Comparison of ENCODE assay signal across 9 cellular contexts in genomic region chrX:13014111-13015094, GRCh38. TPM values are rescaled to one million over a fixed set of nuclear protein-coding genes. Genes with fewer than 3 reads are reported as not detected.
DNase-seq lines count a peak whose midpoint lies in the region; ATAC-seq and TF ChIP-seq lines count a peak whose summit lies in the region.
"Had no signal": no experiment of that assay in that cellular context is flagged by ENCODE, and none has a peak within 500 bp of the region (broad histone marks: within the 10 kb centered on the region; RNA-seq: fewer than 3 reads in every experiment).

No MANE protein-coding gene starts in this region.

- H3K36me3 ChIP-seq in DND-41 (ENCODE audit: insufficient read depth, low read length) (no peaks in the 10 kb centered on the region), A673 (ENCODE audit: insufficient read depth, low read length, poor library complexity, severe bottlenecking) (no peaks in the 10 kb centered on the region)

- H3K9me3 Mint-ChIP-seq in IgD-negative memory B cell: no peaks in the 10 kb centered on the region

- H3K79me2 ChIP-seq in DND-41 (ENCODE audit: insufficient read depth, low read length): no peaks in the 10 kb centered on the region

- H3K9ac ChIP-seq in DND-41 (ENCODE audit: low read depth, low read length): no peak overlapping the region

- H3K27me3 Mint-ChIP-seq in IgD-negative memory B cell: peaks cover 19% of the 10 kb centered on the region

- no peak overlapping the region for H3K4me2 ChIP-seq in DND-41 (ENCODE audit: insufficient read depth, low read length)

- H3K4me1 ChIP-seq in DND-41 (ENCODE audit: insufficient read depth, low read length): peaks cover 20% of the 10 kb centered on the region
- no peaks in the 10 kb centered on the region for H3K4me1 ChIP-seq in A673 (ENCODE audit: insufficient read depth, low read length, poor library complexity, severe bottlenecking)

- no peak overlapping the region; the same call in 1 of the 2 replicates for H3K27ac ChIP-seq in DND-41 (ENCODE audit: low read length)
- peak overlapping the region; percentile 58 for H3K27ac ChIP-seq in epithelial cell of prostate
- H3K27ac ChIP-seq in A673 (ENCODE audit: low read depth, low read length, poor library complexity, severe bottlenecking): no peak overlapping the region

- H3K4me1 Mint-ChIP-seq in IgD-negative memory B cell: peaks cover 34 to 48% (median 42%) of the 10 kb centered on the region in 3 donors

- DNase-seq in DND-41: no peak
- DNase-seq in epithelial cell of prostate (ENCODE audit: low read depth, low spot score): no peak
- no peak for DNase-seq in RKO (ENCODE audit: low spot score)
- no peak for DNase-seq in erythroblast (lab: John Stamatoyannopoulos, UW)
- no peak for DNase-seq in A673 (ENCODE audit: low spot score)
- DNase-seq in foreskin melanocyte: no peak

- H3K9me3 ChIP-seq in DND-41 (ENCODE audit: insufficient read depth, low read length, severe bottlenecking) (no peaks in the 10 kb centered on the region), A673 (ENCODE audit: low read depth, low read length, poor library complexity, severe bottlenecking) (no peaks in the 10 kb centered on the region)

- H3K27me3 ChIP-seq in DND-41 (ENCODE audit: insufficient read depth, low read length, poor library complexity) (no peaks in the 10 kb centered on the region), A673 (replicated peaks; ENCODE audit: insufficient read depth, low read depth, low read length, poor library complexity) (no peaks in the 10 kb centered on the region)

- POLR2A ChIA-PET in A673 (lab: Charles Lee; ENCODE audit: low non-redundant PET): no interaction called here

- H3K4me3 Mint-ChIP-seq in IgD-negative memory B cell: peak overlapping the region in 3 of 4 donors; percentile 57 to 66 (median 60)

- H2AFZ ChIP-seq in DND-41 (ENCODE audit: low read depth, low read length): peak overlapping the region; percentile 72; the same call in 1 of the 2 replicates

- intact Hi-C loops in A673 (cut with micrococcal nuclease; ENCODE audit: unreplicated experiment): no loop called here

- TF ChIP-seq POLR2A in erythroblast (IDR thresholded peaks at IDR 0.05; ENCODE audit: low read length): no peak

- ATAC-seq in DND-41 (ENCODE audit: insufficient read depth, low read depth) (0 out of 3 replicates have a peak, but pooled peaks have one; percentile 22), GM21447 (IDR thresholded peaks at IDR 0.05; ENCODE audit: unreplicated experiment) (peak; percentile 8)

- H3K4me3 ChIP-seq in DND-41 (ENCODE audit: low read depth in 1 of 2, low read length in 2 of 2): no peak overlapping the region
- H3K4me3 ChIP-seq in A673 (ENCODE audit: low read depth, low read length, poor library complexity, severe bottlenecking): no peak overlapping the region

- no peaks in the 10 kb centered on the region for H3K36me3 Mint-ChIP-seq in IgD-negative memory B cell

- H3K27ac Mint-ChIP-seq in IgD-negative memory B cell: peak overlapping the region; percentile 69 to 86 (median 79)

- H4K20me1 ChIP-seq in DND-41 (ENCODE audit: insufficient read depth, low read length): no peaks in the 10 kb centered on the region

- CTCF ChIA-PET in A673 (lab: Charles Lee): no interaction called here

- BruUV-seq in A673 (replicated peaks; lab: Mats Ljungman, UMichigan): no TSS peak

- TF ChIP-seq CTCF in DND-41 (IDR thresholded peaks at IDR 0.05; ENCODE audit: borderline replicate concordance, extremely low read depth, low read length, poor library complexity, severe bottlenecking) (no peak), A673 (conservative IDR thresholded peaks at IDR 0.05; ENCODE audit: low read depth, low read length) (no peak)

RNA-seq across cellular contexts. Expression of gene FAM9C, which starts 30.0 kb away (rescaled TPM):
- not detected for polyA plus RNA-seq in IgD-negative memory B cell
- total RNA-seq in A673 (2021): not detected in 2 replicates
- total RNA-seq: epithelial cell of proximal tubule had no signal

RNA-seq across cellular contexts. Expression of gene TMSB4X, which starts 39.5 kb away (rescaled TPM):
- 19,114 TPM for polyA plus RNA-seq in IgD-negative memory B cell
- 975 and 1,093 TPM in 2 replicates for total RNA-seq in A673 (2021)
